In genomic region chr5:141479776-141480175, GRCh38 we compare ENCODE assay signal across 2 cellular contexts.
TF ChIP-seq lines count a peak whose summit lies in the region.

No MANE protein-coding gene starts in this region.

TF ChIP-seq in SK-N-SH, 30 proteins besides CTCF, POLR2A, EP300 and RAD21:
- no peak for TF ChIP-seq EZH2phosphoT487 (IDR thresholded peaks at IDR 0.05; ENCODE audit: borderline replicate concordance, low read depth)

TF ChIP-seq in SK-N-SH treated with all-trans-retinoic acid at 6 μM for 48 hours, 23 proteins besides CTCF, POLR2A, EP300 and RAD21 (continued from another document):
- TF ChIP-seq TSHZ2 (CRISPR knock-in tag; IDR thresholded peaks at IDR 0.05) (no peak), ZFP30 (CRISPR knock-in tag; IDR thresholded peaks at IDR 0.05) (no peak), GLIS3 (CRISPR knock-in tag; IDR thresholded peaks at IDR 0.05) (no peak), OSR1 (CRISPR knock-in tag; IDR thresholded peaks at IDR 0.05) (no peak)
